In the genomic region with DNA sequence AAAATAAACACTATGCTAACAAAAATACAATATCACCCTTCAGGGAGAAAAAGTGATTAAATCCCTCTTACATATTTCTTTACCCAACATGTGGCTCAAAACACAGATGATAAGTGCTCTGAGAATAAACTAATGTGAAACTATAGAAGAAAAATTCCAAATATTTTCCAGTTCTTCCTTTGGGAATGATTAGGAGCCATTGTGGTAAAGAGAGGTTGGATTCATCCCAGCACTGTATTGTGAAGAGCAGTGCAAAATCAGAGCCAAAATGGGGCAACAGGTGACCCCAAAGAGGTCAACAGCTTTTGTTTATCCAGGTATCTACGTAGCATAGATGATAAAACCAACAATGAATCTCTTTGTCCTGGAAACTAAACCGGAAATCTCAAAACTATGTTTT, we compare ENCODE assay signal across 1 cellular context.
TF ChIP-seq lines count a peak whose summit lies in the region.

No MANE protein-coding gene starts in this region.

TF ChIP-seq in GM23338, 12 proteins besides CTCF, POLR2A, EP300 and RAD21 (continued from another document):
- TF ChIP-seq, protein P1, sequence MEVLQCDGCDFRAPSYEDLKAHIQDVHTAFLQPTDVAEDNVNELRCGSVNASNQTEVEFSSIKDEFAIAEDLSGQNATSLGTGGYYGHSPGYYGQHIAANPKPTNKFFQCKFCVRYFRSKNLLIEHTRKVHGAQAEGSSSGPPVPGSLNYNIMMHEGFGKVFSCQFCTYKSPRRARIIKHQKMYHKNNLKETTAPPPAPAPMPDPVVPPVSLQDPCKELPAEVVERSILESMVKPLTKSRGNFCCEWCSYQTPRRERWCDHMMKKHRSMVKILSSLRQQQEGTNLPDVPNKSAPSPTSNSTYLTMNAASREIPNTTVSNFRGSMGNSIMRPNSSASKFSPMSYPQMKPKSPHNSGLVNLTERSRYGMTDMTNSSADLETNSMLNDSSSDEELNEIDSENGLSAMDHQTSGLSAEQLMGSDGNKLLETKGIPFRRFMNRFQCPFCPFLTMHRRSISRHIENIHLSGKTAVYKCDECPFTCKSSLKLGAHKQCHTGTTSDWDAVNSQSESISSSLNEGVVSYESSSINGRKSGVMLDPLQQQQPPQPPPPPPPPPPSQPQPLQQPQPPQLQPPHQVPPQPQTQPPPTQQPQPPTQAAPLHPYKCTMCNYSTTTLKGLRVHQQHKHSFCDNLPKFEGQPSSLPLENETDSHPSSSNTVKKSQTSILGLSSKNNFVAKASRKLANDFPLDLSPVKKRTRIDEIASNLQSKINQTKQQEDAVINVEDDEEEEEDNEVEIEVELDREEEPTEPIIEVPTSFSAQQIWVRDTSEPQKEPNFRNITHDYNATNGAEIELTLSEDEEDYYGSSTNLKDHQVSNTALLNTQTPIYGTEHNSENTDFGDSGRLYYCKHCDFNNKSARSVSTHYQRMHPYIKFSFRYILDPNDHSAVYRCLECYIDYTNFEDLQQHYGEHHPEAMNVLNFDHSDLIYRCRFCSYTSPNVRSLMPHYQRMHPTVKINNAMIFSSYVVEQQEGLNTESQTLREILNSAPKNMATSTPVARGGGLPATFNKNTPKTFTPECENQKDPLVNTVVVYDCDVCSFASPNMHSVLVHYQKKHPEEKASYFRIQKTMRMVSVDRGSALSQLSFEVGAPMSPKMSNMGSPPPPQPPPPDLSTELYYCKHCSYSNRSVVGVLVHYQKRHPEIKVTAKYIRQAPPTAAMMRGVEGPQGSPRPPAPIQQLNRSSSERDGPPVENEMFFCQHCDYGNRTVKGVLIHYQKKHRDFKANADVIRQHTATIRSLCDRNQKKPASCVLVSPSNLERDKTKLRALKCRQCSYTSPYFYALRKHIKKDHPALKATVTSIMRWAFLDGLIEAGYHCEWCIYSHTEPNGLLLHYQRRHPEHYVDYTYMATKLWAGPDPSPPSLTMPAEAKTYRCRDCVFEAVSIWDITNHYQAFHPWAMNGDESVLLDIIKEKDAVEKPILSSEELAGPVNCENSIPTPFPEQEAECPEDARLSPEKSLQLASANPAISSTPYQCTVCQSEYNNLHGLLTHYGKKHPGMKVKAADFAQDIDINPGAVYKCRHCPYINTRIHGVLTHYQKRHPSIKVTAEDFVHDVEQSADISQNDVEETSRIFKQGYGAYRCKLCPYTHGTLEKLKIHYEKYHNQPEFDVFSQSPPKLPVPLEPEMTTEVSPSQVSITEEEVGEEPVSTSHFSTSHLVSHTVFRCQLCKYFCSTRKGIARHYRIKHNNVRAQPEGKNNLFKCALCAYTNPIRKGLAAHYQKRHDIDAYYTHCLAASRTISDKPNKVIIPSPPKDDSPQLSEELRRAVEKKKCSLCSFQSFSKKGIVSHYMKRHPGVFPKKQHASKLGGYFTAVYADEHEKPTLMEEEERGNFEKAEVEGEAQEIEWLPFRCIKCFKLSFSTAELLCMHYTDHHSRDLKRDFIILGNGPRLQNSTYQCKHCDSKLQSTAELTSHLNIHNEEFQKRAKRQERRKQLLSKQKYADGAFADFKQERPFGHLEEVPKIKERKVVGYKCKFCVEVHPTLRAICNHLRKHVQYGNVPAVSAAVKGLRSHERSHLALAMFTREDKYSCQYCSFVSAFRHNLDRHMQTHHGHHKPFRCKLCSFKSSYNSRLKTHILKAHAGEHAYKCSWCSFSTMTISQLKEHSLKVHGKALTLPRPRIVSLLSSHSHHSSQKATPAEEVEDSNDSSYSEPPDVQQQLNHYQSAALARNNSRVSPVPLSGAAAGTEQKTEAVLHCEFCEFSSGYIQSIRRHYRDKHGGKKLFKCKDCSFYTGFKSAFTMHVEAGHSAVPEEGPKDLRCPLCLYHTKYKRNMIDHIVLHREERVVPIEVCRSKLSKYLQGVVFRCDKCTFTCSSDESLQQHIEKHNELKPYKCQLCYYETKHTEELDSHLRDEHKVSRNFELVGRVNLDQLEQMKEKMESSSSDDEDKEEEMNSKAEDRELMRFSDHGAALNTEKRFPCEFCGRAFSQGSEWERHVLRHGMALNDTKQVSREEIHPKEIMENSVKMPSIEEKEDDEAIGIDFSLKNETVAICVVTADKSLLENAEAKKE (CRISPR knock-in tag; IDR thresholded peaks at IDR 0.05): no peak
- no peak for TF ChIP-seq JUNB (IDR thresholded peaks at IDR 0.05; ENCODE audit: unreplicated experiment)
- no peak for TF ChIP-seq CREB1 (CRISPR knock-in tag; IDR thresholded peaks at IDR 0.05; ENCODE audit: low read depth)
- no peak for TF ChIP-seq ZNF331 (CRISPR knock-in tag; IDR thresholded peaks at IDR 0.05; ENCODE audit: low read depth)
